ENCODE assay signal across 13 cellular contexts in the genomic region with DNA sequence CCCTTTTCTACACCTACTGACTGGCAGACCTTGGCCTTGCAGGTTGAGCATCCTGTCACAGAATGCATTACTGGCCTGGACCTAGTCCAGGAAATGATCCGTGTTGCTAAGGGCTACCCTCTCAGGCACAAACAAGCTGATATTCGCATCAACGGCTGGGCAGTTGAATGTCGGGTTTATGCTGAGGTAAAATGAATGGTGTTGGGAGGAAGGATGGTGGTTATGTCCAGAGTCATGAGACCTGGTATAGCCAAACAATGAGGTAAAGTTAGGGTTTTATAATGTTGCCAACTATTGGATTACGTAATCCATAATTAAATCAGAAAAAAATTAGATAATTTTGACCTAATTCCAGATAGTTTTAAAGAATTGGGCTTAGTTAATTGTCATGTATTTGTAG.
DNase-seq lines count a peak whose midpoint lies in the region; ATAC-seq and TF ChIP-seq lines count a peak whose summit lies in the region.
"Had no signal": no experiment of that assay in that cellular context is flagged by ENCODE, and none has a peak within 500 bp of the region (broad histone marks: within the 10 kb centered on the region; RNA-seq: fewer than 3 reads in every experiment).

No MANE protein-coding gene starts in this region.

- no peak overlapping the region for H3K27ac Mint-ChIP-seq in endothelial cell (ENCODE audit: unreplicated experiment)
- H3K27ac Mint-ChIP-seq: neural progenitor cell; T-helper 1 cell treated with Interleukin-12 subunit alpha and Interleukin-12 subunit beta and Interleukin-4 antibody, amounts not matched to agents 30 μg/mL and 1 μg/mL, for 36 hours had no signal

- DNase-seq in COR-L47 (lab: John Stamatoyannopoulos, UW) (peak; percentile 79), NCI-H1105 treated with DMSO at 0.1 percent for 48 hours (lab: John Stamatoyannopoulos, UW) (peak; percentile 70), NCI-H774 (lab: John Stamatoyannopoulos, UW) (peak; percentile 82), endothelial cell (ENCODE audit: low spot score) (peak; percentile 7), RPMI8226 (no peak)
- DNase-seq: lower lobe of right lung, MM.1S, stomach had no signal

- no peaks in the 10 kb centered on the region for H3K4me1 Mint-ChIP-seq in endothelial cell (ENCODE audit: unreplicated experiment)

- no peaks in the 10 kb centered on the region for H3K36me3 Mint-ChIP-seq in endothelial cell (ENCODE audit: low read depth, unreplicated experiment)

- no peaks in the 10 kb centered on the region for H3K9me3 Mint-ChIP-seq in endothelial cell (ENCODE audit: unreplicated experiment)
- H3K9me3 Mint-ChIP-seq: neural progenitor cell; T-helper 1 cell treated with Interleukin-12 subunit alpha and Interleukin-12 subunit beta and Interleukin-4 antibody, amounts not matched to agents 30 μg/mL and 1 μg/mL, for 36 hours had no signal

- peaks cover 1% of the 10 kb centered on the region for H3K27me3 Mint-ChIP-seq in endothelial cell (ENCODE audit: unreplicated experiment)

- ATAC-seq in HG03039 (IDR thresholded peaks at IDR 0.05; ENCODE audit: unreplicated experiment), result no peak
- ATAC-seq in GM18502 (IDR thresholded peaks at IDR 0.05; ENCODE audit: poor library complexity, unreplicated experiment), result no peak
- no peak for ATAC-seq in HG03135 (IDR thresholded peaks at IDR 0.05; ENCODE audit: unreplicated experiment)
- ATAC-seq: lower lobe of right lung had no signal

- no peak for TF ChIP-seq CTCF in endothelial cell (IDR thresholded peaks at IDR 0.05; ENCODE audit: unreplicated experiment)

- H3K4me3 Mint-ChIP-seq in endothelial cell (ENCODE audit: unreplicated experiment), result no peak overlapping the region
- H3K4me3 Mint-ChIP-seq: neural progenitor cell; T-helper 1 cell treated with Interleukin-12 subunit alpha and Interleukin-12 subunit beta and Interleukin-4 antibody, amounts not matched to agents 30 μg/mL and 1 μg/mL, for 36 hours had no signal
